In the genomic region with DNA sequence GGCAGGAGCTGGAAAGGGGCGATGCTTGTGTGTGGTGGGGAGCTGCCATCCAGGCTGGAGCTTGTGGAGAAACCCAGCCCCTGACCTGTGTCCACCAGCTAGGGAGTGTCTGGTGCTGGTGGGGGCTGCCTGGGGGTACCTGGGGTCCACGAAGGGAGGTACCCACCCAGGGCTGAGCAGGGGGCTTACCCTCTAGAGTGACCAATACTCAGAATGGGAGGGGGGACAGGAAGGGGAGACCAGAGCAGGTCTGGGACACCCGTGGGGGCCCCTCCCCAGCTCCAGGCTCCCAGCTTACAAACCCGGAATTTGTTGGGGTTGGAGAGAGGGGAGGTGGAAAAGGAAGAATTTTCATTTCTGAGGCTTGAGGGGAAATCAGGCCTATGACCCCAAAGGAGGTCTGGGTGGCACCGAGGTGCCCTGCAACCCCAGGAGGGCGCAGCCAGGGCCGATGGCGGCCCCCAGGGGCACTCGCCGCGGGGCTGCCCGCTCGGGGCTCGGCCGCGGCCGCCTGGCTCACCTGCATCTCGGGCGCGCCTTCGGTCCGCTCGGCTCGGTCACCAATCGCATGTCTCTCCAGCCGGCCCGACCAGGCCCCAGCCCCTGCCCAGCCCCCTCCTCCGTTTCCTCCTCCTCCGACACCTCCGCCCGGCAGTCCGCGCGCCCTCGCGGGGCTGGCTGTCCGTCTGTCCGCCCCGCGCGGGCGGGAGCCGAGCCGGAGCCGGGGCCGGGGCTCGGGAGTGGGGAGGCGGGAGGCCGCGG, we compare ENCODE assay signal across 12 cellular contexts. TPM values are rescaled to one million over a fixed set of nuclear protein-coding genes. Genes with fewer than 3 reads are reported as not detected.
DNase-seq lines count a peak whose midpoint lies in the region; ATAC-seq and TF ChIP-seq lines count a peak whose summit lies in the region.
"Had no signal": no experiment of that assay in that cellular context is flagged by ENCODE, and none has a peak within 500 bp of the region (broad histone marks: within the 10 kb centered on the region; RNA-seq: fewer than 3 reads in every experiment).

No MANE protein-coding gene starts in this region.

- POLR2A ChIA-PET in CD8-positive, alpha-beta memory T cell (lab: Charles Lee) = no interaction called here

- no peak overlapping the region for H2AFZ ChIP-seq in hepatocyte

- H3K79me2 ChIP-seq in hepatocyte = no peaks in the 10 kb centered on the region

- TF ChIP-seq POLR2A in prostate gland (IDR thresholded peaks at IDR 0.05) = no peak

- peak overlapping the region; percentile 31 for H3K27ac ChIP-seq in CD8-positive, alpha-beta memory T cell (ENCODE audit: low read depth, low read length)
- H3K27ac ChIP-seq in RWPE2 (ENCODE audit: poor library complexity, severe bottlenecking) (no peak overlapping the region), hepatocyte (no peak overlapping the region), prostate gland (no peak overlapping the region)

- intact Hi-C loops in prostate gland (cut with DNase I) = loop anchor here (2.0 kb wide), 1 partner anchor 189 kb away; no protein-coding TSS in a partner anchor

- peaks cover 27 to 49% of the 10 kb centered on the region in 2 donors for H3K27me3 Mint-ChIP-seq in CD8-positive, alpha-beta memory T cell

- H4K20me1 ChIP-seq in hepatocyte (ENCODE audit: insufficient read depth, poor library complexity, severe bottlenecking) = no peaks in the 10 kb centered on the region

- H3K9me3 Mint-ChIP-seq in CD8-positive, alpha-beta memory T cell = no peaks in the 10 kb centered on the region
- H3K9me3 Mint-ChIP-seq: activated naive CD4-positive, alpha-beta T cell treated with anti-CD3 and anti-CD28 coated beads, Interleukin-2, amount 10 ng/mL, durations not matched to agents 7 days and 5 days had no signal

- DNase-seq in CD8-positive, alpha-beta memory T cell = no peak
- DNase-seq in RWPE2 (ENCODE audit: low spot score) = no peak
- peak; percentile 50 for DNase-seq in hepatocyte (ENCODE audit: low spot score)
- DNase-seq in prostate gland (ENCODE audit: low spot score) = no peak
- DNase-seq in COLO829 (ENCODE audit: low spot score) = no peak
- no peak for DNase-seq in NCI-H345 (lab: John Stamatoyannopoulos, UW)
- no peak for DNase-seq in NCI-H1048 (lab: John Stamatoyannopoulos, UW)
- no peak for DNase-seq in occipital lobe (lab: John Stamatoyannopoulos, UW)
- DNase-seq: activated naive CD4-positive, alpha-beta T cell treated with anti-CD3 and anti-CD28 coated beads, Interleukin-2, amount 10 ng/mL, durations not matched to agents 7 days and 5 days; foreskin melanocyte; small intestine; T1000 had no signal

- H3K4me1 ChIP-seq in CD8-positive, alpha-beta memory T cell (ENCODE audit: insufficient read depth, low read length) = peaks cover 14% of the 10 kb centered on the region
- H3K4me1 ChIP-seq in RWPE2 (ENCODE audit: insufficient read depth, poor library complexity, severe bottlenecking) = no peaks in the 10 kb centered on the region
- H3K4me1 ChIP-seq in hepatocyte (ENCODE audit: insufficient read depth) = peaks cover 14% of the 10 kb centered on the region
- H3K4me1 ChIP-seq in prostate gland (replicated peaks) = peaks cover 3% of the 10 kb centered on the region

- no peak for ATAC-seq in RWPE2 (ENCODE audit: low read depth)

- H3K4me3 Mint-ChIP-seq in CD8-positive, alpha-beta memory T cell = peak overlapping the region in 1 of 7 donors; percentile 70
- H3K4me3 Mint-ChIP-seq: activated naive CD4-positive, alpha-beta T cell treated with anti-CD3 and anti-CD28 coated beads, Interleukin-2, amount 10 ng/mL, durations not matched to agents 7 days and 5 days had no signal

- H3K27ac Mint-ChIP-seq in CD8-positive, alpha-beta memory T cell = no peak overlapping the region
- H3K27ac Mint-ChIP-seq: activated naive CD4-positive, alpha-beta T cell treated with anti-CD3 and anti-CD28 coated beads, Interleukin-2, amount 10 ng/mL, durations not matched to agents 7 days and 5 days had no signal

- H3K36me3 ChIP-seq in CD8-positive, alpha-beta memory T cell (ENCODE audit: insufficient read depth, low read length) = no peaks in the 10 kb centered on the region
- H3K36me3 ChIP-seq in RWPE2 (ENCODE audit: low read depth) (no peaks in the 10 kb centered on the region), hepatocyte (replicated peaks; ENCODE audit: insufficient read depth, low read depth) (no peaks in the 10 kb centered on the region), prostate gland (no peaks in the 10 kb centered on the region)

- H3K27me3 ChIP-seq in CD8-positive, alpha-beta memory T cell (ENCODE audit: insufficient read depth, low read length, poor library complexity, severe bottlenecking) = peaks cover 15% of the 10 kb centered on the region
- H3K27me3 ChIP-seq in RWPE2 (ENCODE audit: insufficient read depth, poor library complexity, severe bottlenecking) (peaks cover 34% of the 10 kb centered on the region), hepatocyte (peaks cover 44% of the 10 kb centered on the region), prostate gland (replicated peaks; ENCODE audit: insufficient read depth) (peaks cover 14% of the 10 kb centered on the region)

- peak overlapping the region; percentile 87 for H3K4me2 ChIP-seq in hepatocyte

- H3K36me3 Mint-ChIP-seq in CD8-positive, alpha-beta memory T cell = no peaks in the 10 kb centered on the region
- H3K36me3 Mint-ChIP-seq: activated naive CD4-positive, alpha-beta T cell treated with anti-CD3 and anti-CD28 coated beads, Interleukin-2, amount 10 ng/mL, durations not matched to agents 7 days and 5 days had no signal

- H3K9me2 ChIP-seq in hepatocyte (replicated peaks; ENCODE audit: insufficient read depth) = no peaks in the 10 kb centered on the region

- CTCF ChIA-PET in CD8-positive, alpha-beta memory T cell (lab: Charles Lee) = no interaction called here

- H3K4me3 ChIP-seq in CD8-positive, alpha-beta memory T cell (ENCODE audit: low read length) = no peak overlapping the region
- H3K4me3 ChIP-seq in RWPE2 (ENCODE audit: severe bottlenecking) (peak overlapping the region; percentile 28), hepatocyte (peak overlapping the region; percentile 16), prostate gland (peak overlapping the region; percentile 15 to 18)

- no peaks in the 10 kb centered on the region for H3K9me3 ChIP-seq in CD8-positive, alpha-beta memory T cell (ENCODE audit: low read length)
- H3K9me3 ChIP-seq in RWPE2 (ENCODE audit: severe bottlenecking) = no peaks in the 10 kb centered on the region
- no peaks in the 10 kb centered on the region for H3K9me3 ChIP-seq in hepatocyte (ENCODE audit: low read depth)
- H3K9me3 ChIP-seq in prostate gland = no peaks in the 10 kb centered on the region

- TF ChIP-seq CTCF in RWPE2 (IDR thresholded peaks at IDR 0.05; ENCODE audit: poor library complexity, severe bottlenecking) (no peak), hepatocyte (IDR thresholded peaks at IDR 0.05; ENCODE audit: poor library complexity) (no peak), prostate gland (IDR thresholded peaks at IDR 0.05) (no peak)

- WGBS in hepatocyte (ENCODE audit: low lambda C conversion rate, missing lambda C conversion rate) = 9% methylated on average over 13 of the region's 50 CpGs
- 15% methylated on average over 27 of the region's 50 CpGs for WGBS in prostate gland

- H3K4me1 Mint-ChIP-seq in CD8-positive, alpha-beta memory T cell = peaks cover 12 to 18% (median 15%) of the 10 kb centered on the region in 3 donors

RNA-seq across cellular contexts. Expression of gene LINGO1, which starts 0.7 kb away (rescaled TPM):
- not detected for total RNA-seq in CD8-positive, alpha-beta memory T cell
- polyA plus RNA-seq in CD8-positive, alpha-beta memory T cell = not detected
- 3.3 and 4.3 TPM in 2 replicates for total RNA-seq in hepatocyte
- polyA plus RNA-seq in hepatocyte = 5.1 and 8.1 TPM in 2 replicates
- total RNA-seq in prostate gland = 10 to 100 TPM in 1 of 2 donors, 1 to 10 TPM in 1; 2.9 to 10.2 TPM
- total RNA-seq in occipital lobe = 45.7 TPM
